Comparison of ENCODE assay signal across 20 cellular contexts in the genomic region with DNA sequence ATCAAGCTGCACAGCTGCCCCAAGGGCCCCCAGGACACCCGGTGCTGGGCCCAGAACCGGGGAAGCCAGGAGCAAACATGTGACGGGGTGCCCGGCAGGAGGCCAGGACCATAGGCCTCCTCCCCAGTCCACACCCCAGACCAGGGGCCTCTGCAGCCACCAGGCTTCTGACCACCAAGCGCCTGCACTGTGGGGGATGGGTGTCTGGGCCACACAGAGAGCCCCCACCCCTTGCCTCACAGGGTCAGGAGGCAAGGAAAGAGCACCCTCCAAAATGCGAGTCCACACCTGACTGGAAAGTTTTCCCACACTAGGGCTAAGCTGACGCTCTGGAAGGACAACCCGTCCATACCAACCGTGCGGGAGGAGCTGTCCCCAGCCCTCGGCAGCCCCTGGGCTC.
"Had no signal": no experiment of that assay in that cellular context is flagged by ENCODE, and none has a peak within 500 bp of the region (broad histone marks: within the 10 kb centered on the region; RNA-seq: fewer than 3 reads in every experiment).

No MANE protein-coding gene starts in this region.

- H3K4me3 Mint-ChIP-seq: activated CD4-positive, alpha-beta T cell treated with anti-CD3 and anti-CD28 coated beads, Interleukin-2, amount 10 ng/mL, durations not matched to agents 7 days and 5 days; activated CD8-positive, alpha-beta T cell treated with anti-CD3 and anti-CD28 coated beads, Interleukin-2, amount 10 ng/mL, durations not matched to agents 7 days and 5 days; activated naive CD8-positive, alpha-beta T cell; activated T-cell treated with anti-CD3 and anti-CD28 coated beads, Interleukin-2, amount 50 U/mL, for 4 hours; dendritic cell treated with granulocyte-macrophage colony-stimulating factor and Interleukin-4, amounts not matched to agents 40 ng/mL and 50 ng/mL, for 4 days; naive thymus-derived CD8-positive, alpha-beta T cell had no signal

- H3K27ac ChIP-seq: esophagus squamous epithelium, heart right ventricle, pancreas, transverse colon had no signal

- H3K36me3 Mint-ChIP-seq: activated naive CD8-positive, alpha-beta T cell; naive thymus-derived CD8-positive, alpha-beta T cell had no signal

- ATAC-seq: activated CD8-positive, alpha-beta T cell treated with anti-CD3 and anti-CD28 coated beads, Interleukin-2, amount 10 ng/mL, durations not matched to agents 7 days and 5 days; activated T-cell treated with anti-CD3 and anti-CD28 coated beads, Interleukin-2, amount 50 U/mL, for 4 hours; heart right ventricle; left ventricle myocardium superior; naive thymus-derived CD8-positive, alpha-beta T cell; pancreas; stimulated activated naive CD8-positive, alpha-beta T cell treated with anti-CD3 and anti-CD28 coated beads, Interleukin-15, Interleukin-2, amounts not matched to agents 100 U/mL and 50 U/mL, for 24 hours had no signal

- H3K27me3 Mint-ChIP-seq: activated naive CD8-positive, alpha-beta T cell had no signal

- H3K4me3 ChIP-seq: esophagus squamous epithelium, heart right ventricle, pancreas, transverse colon had no signal

- H3K9me3 ChIP-seq: esophagus squamous epithelium, heart right ventricle, pancreas, transverse colon had no signal

- DNase-seq: activated CD4-positive, alpha-beta T cell treated with anti-CD3 and anti-CD28 coated beads, Interleukin-2, amount 10 ng/mL, durations not matched to agents 7 days and 5 days; activated CD8-positive, alpha-beta T cell treated with anti-CD3 and anti-CD28 coated beads, Interleukin-2, amount 10 ng/mL, durations not matched to agents 7 days and 5 days; activated gamma-delta T cell; activated T-cell treated with anti-CD3 and anti-CD28 coated beads, Interleukin-2, amount 50 U/mL, for 4 hours; amygdala; effector memory CD4-positive, alpha-beta T cell; esophagus squamous epithelium; heart right ventricle; left ventricle myocardium superior; mesendoderm; stimulated activated CD4-positive, alpha-beta T cell treated with anti-CD3 and anti-CD28 coated beads, Interleukin-1b, Interleukin-23, amount 100 ng/mL, for 48 hours; stimulated activated naive CD8-positive, alpha-beta T cell treated with anti-CD3 and anti-CD28 coated beads, Interleukin-15, Interleukin-2, amounts not matched to agents 100 U/mL and 50 U/mL, for 24 hours; substantia nigra; T1000; transverse colon had no signal

- H3K27ac Mint-ChIP-seq: activated CD4-positive, alpha-beta T cell treated with anti-CD3 and anti-CD28 coated beads, Interleukin-2, amount 10 ng/mL, durations not matched to agents 7 days and 5 days; activated CD8-positive, alpha-beta T cell treated with anti-CD3 and anti-CD28 coated beads, Interleukin-2, amount 10 ng/mL, durations not matched to agents 7 days and 5 days; activated naive CD8-positive, alpha-beta T cell; brain; dendritic cell treated with granulocyte-macrophage colony-stimulating factor and Interleukin-4, amounts not matched to agents 40 ng/mL and 50 ng/mL, for 4 days; naive thymus-derived CD8-positive, alpha-beta T cell had no signal

- H3K27me3 ChIP-seq: pancreas had no signal

- H3K36me3 ChIP-seq: esophagus squamous epithelium, heart right ventricle, pancreas, transverse colon had no signal

- H3K9me3 Mint-ChIP-seq: activated CD4-positive, alpha-beta T cell treated with anti-CD3 and anti-CD28 coated beads, Interleukin-2, amount 10 ng/mL, durations not matched to agents 7 days and 5 days; activated T-cell treated with anti-CD3 and anti-CD28 coated beads, Interleukin-2, amount 50 U/mL, for 4 hours; dendritic cell treated with granulocyte-macrophage colony-stimulating factor and Interleukin-4, amounts not matched to agents 40 ng/mL and 50 ng/mL, for 4 days; naive thymus-derived CD8-positive, alpha-beta T cell had no signal
